17 cellular contexts compared by ENCODE assay signal in genomic region chr20:18729426-18729825, GRCh38.
"Had no signal": no experiment of that assay in that cellular context is flagged by ENCODE, and none has a peak within 500 bp of the region (broad histone marks: within the 10 kb centered on the region; RNA-seq: fewer than 3 reads in every experiment).

No MANE protein-coding gene starts in this region.

- H3K79me2 ChIP-seq: hepatocyte had no signal

- H2AFZ ChIP-seq: hepatocyte, parathyroid adenoma had no signal

- H3K9ac ChIP-seq: parathyroid adenoma had no signal

- H3K4me3 ChIP-seq: esophagus squamous epithelium, hepatocyte, thyroid gland had no signal

- H3K27ac ChIP-seq: esophagus squamous epithelium, hepatocyte, parathyroid adenoma, thyroid gland had no signal

- H3K9me3 ChIP-seq: esophagus squamous epithelium, thyroid gland had no signal

- H3K36me3 ChIP-seq: esophagus squamous epithelium, thyroid gland had no signal

- H3K4me1 ChIP-seq: parathyroid adenoma had no signal

- H3K27ac Mint-ChIP-seq: activated CD4-positive, alpha-beta T cell treated with anti-CD3 and anti-CD28 coated beads, Interleukin-2, amount 10 ng/mL, durations not matched to agents 24 days and 14 days; activated naive CD8-positive, alpha-beta T cell; dendritic cell treated with granulocyte-macrophage colony-stimulating factor and Interleukin-4, amounts not matched to agents 40 ng/mL and 50 ng/mL, for 4 days had no signal

- DNase-seq: activated CD4-positive, alpha-beta T cell treated with anti-CD3 and anti-CD28 coated beads, Interleukin-2, amount 10 ng/mL, durations not matched to agents 24 days and 14 days; activated CD4-positive, CD25-positive, alpha-beta regulatory T cell; activated CD8-positive, alpha-beta memory T cell treated with anti-CD3 and anti-CD28 coated beads for 24 hours; activated CD8-positive, alpha-beta memory T cell treated with anti-CD3 and anti-CD28 coated beads, Interleukin-2, amount 50 U/mL, for 48 hours; activated gamma-delta T cell treated with Interleukin-2 at 50 U/mL for 16 hours; effector memory CD4-positive, alpha-beta T cell; esophagus squamous epithelium; mesenchymal stem cell; naive thymus-derived CD8-positive, alpha-beta T cell; stimulated activated CD4-positive, alpha-beta T cell treated with anti-CD3 and anti-CD28 coated beads, Interleukin-4, amount 100 ng/mL, for 4 hours; stimulated activated naive CD4-positive, alpha-beta T cell; thyroid gland had no signal

- H3K4me3 Mint-ChIP-seq: activated CD4-positive, alpha-beta T cell treated with anti-CD3 and anti-CD28 coated beads, Interleukin-2, amount 10 ng/mL, durations not matched to agents 24 days and 14 days; activated naive CD8-positive, alpha-beta T cell; dendritic cell treated with granulocyte-macrophage colony-stimulating factor and Interleukin-4, amounts not matched to agents 40 ng/mL and 50 ng/mL, for 4 days; naive thymus-derived CD8-positive, alpha-beta T cell had no signal

- H3K9me3 Mint-ChIP-seq: activated CD4-positive, alpha-beta T cell treated with anti-CD3 and anti-CD28 coated beads, Interleukin-2, amount 10 ng/mL, durations not matched to agents 24 days and 14 days; dendritic cell treated with granulocyte-macrophage colony-stimulating factor and Interleukin-4, amounts not matched to agents 40 ng/mL and 50 ng/mL, for 4 days; naive thymus-derived CD8-positive, alpha-beta T cell had no signal

- H3K27me3 Mint-ChIP-seq: activated CD4-positive, alpha-beta T cell treated with anti-CD3 and anti-CD28 coated beads, Interleukin-2, amount 10 ng/mL, durations not matched to agents 24 days and 14 days; activated naive CD8-positive, alpha-beta T cell; dendritic cell treated with granulocyte-macrophage colony-stimulating factor and Interleukin-4, amounts not matched to agents 40 ng/mL and 50 ng/mL, for 4 days; naive thymus-derived CD8-positive, alpha-beta T cell had no signal

- ATAC-seq: naive thymus-derived CD8-positive, alpha-beta T cell; sciatic nerve had no signal

- H3K4me2 ChIP-seq: hepatocyte had no signal

- H3K27me3 ChIP-seq: esophagus squamous epithelium, hepatocyte, thyroid gland had no signal
